ENCODE assay signal across 1 cellular context in the genomic region with DNA sequence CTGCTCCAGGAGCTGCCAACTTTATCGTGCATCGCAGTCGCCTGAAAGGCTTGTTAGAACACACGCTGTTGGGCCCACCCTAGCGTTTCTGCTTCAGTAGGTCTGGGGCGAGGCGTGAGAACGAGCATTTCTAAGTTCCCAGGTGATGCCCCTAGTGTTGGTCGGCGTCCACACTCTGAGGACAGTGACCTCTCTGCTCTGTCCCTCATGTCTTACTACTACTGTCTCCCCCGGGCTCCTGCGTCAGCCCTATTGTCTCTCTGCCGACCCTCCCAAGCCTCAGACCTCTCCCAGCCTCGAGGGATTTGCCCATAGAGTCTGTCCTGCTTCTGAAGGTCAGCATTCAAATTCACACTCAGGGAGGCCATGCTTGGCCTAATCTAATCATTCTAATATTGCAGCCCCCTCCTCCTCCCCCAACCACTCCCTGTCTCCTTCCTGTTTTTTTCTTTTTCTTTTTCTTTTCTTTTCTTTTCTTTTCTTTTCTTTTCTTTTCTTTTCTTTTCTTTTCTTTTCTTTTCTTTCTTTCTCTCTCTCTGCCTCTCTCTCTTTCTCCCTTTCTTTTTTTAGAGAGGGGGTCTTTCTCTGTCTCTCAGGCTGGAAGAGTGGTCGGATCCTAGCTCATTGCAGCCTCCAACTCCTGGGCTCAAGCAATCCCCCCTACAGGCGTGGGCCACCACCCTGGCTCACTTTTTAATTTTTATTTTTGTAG.
A peak's percentile ranks its signal among the peaks of the same experiment; 100 is the strongest.
TF ChIP-seq lines count a peak whose summit lies in the region.

No MANE protein-coding gene starts in this region.

TF ChIP-seq in HepG2, 621 proteins besides CTCF, POLR2A, EP300 and RAD21 (continued from another document and continues in another):
- TF ChIP-seq, protein P1, sequence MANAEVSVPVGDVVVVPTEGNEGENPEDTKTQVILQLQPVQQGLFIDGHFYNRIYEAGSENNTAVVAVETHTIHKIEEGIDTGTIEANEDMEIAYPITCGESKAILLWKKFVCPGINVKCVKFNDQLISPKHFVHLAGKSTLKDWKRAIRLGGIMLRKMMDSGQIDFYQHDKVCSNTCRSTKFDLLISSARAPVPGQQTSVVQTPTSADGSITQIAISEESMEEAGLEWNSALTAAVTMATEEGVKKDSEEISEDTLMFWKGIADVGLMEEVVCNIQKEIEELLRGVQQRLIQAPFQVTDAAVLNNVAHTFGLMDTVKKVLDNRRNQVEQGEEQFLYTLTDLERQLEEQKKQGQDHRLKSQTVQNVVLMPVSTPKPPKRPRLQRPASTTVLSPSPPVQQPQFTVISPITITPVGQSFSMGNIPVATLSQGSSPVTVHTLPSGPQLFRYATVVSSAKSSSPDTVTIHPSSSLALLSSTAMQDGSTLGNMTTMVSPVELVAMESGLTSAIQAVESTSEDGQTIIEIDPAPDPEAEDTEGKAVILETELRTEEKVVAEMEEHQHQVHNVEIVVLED (CRISPR knock-in tag; IDR thresholded peaks at IDR 0.05; ENCODE audit: borderline replicate concordance): no peak
- TF ChIP-seq, protein P2, sequence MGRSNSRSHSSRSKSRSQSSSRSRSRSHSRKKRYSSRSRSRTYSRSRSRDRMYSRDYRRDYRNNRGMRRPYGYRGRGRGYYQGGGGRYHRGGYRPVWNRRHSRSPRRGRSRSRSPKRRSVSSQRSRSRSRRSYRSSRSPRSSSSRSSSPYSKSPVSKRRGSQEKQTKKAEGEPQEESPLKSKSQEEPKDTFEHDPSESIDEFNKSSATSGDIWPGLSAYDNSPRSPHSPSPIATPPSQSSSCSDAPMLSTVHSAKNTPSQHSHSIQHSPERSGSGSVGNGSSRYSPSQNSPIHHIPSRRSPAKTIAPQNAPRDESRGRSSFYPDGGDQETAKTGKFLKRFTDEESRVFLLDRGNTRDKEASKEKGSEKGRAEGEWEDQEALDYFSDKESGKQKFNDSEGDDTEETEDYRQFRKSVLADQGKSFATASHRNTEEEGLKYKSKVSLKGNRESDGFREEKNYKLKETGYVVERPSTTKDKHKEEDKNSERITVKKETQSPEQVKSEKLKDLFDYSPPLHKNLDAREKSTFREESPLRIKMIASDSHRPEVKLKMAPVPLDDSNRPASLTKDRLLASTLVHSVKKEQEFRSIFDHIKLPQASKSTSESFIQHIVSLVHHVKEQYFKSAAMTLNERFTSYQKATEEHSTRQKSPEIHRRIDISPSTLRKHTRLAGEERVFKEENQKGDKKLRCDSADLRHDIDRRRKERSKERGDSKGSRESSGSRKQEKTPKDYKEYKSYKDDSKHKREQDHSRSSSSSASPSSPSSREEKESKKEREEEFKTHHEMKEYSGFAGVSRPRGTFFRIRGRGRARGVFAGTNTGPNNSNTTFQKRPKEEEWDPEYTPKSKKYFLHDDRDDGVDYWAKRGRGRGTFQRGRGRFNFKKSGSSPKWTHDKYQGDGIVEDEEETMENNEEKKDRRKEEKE (IDR thresholded peaks at IDR 0.05): no peak
- no peak for TF ChIP-seq ZNF724P (CRISPR knock-in tag; IDR thresholded peaks at IDR 0.05; ENCODE audit: borderline replicate concordance)
- TF ChIP-seq ZNF264 (CRISPR knock-in tag; IDR thresholded peaks at IDR 0.05): peak; percentile 28
- TF ChIP-seq, protein P3, sequence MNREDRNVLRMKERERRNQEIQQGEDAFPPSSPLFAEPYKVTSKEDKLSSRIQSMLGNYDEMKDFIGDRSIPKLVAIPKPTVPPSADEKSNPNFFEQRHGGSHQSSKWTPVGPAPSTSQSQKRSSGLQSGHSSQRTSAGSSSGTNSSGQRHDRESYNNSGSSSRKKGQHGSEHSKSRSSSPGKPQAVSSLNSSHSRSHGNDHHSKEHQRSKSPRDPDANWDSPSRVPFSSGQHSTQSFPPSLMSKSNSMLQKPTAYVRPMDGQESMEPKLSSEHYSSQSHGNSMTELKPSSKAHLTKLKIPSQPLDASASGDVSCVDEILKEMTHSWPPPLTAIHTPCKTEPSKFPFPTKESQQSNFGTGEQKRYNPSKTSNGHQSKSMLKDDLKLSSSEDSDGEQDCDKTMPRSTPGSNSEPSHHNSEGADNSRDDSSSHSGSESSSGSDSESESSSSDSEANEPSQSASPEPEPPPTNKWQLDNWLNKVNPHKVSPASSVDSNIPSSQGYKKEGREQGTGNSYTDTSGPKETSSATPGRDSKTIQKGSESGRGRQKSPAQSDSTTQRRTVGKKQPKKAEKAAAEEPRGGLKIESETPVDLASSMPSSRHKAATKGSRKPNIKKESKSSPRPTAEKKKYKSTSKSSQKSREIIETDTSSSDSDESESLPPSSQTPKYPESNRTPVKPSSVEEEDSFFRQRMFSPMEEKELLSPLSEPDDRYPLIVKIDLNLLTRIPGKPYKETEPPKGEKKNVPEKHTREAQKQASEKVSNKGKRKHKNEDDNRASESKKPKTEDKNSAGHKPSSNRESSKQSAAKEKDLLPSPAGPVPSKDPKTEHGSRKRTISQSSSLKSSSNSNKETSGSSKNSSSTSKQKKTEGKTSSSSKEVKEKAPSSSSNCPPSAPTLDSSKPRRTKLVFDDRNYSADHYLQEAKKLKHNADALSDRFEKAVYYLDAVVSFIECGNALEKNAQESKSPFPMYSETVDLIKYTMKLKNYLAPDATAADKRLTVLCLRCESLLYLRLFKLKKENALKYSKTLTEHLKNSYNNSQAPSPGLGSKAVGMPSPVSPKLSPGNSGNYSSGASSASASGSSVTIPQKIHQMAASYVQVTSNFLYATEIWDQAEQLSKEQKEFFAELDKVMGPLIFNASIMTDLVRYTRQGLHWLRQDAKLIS (CRISPR knock-in tag; IDR thresholded peaks at IDR 0.05): no peak
- no peak for TF ChIP-seq ZNF652 (CRISPR knock-in tag; IDR thresholded peaks at IDR 0.05; ENCODE audit: borderline replicate concordance, low read depth)
- TF ChIP-seq FOXA1 (IDR thresholded peaks at IDR 0.05): no peak
- no peak for TF ChIP-seq FOXA1 (CRISPR knock-in tag; IDR thresholded peaks at IDR 0.05)
- TF ChIP-seq CSRNP2 (CRISPR knock-in tag; conservative IDR thresholded peaks at IDR 0.05; ENCODE audit: low read depth): no peak
- TF ChIP-seq ZNF33B (CRISPR knock-in tag; IDR thresholded peaks at IDR 0.05): no peak
- TF ChIP-seq ZNF142 (CRISPR knock-in tag; IDR thresholded peaks at IDR 0.05): no peak
- TF ChIP-seq, protein P4, sequence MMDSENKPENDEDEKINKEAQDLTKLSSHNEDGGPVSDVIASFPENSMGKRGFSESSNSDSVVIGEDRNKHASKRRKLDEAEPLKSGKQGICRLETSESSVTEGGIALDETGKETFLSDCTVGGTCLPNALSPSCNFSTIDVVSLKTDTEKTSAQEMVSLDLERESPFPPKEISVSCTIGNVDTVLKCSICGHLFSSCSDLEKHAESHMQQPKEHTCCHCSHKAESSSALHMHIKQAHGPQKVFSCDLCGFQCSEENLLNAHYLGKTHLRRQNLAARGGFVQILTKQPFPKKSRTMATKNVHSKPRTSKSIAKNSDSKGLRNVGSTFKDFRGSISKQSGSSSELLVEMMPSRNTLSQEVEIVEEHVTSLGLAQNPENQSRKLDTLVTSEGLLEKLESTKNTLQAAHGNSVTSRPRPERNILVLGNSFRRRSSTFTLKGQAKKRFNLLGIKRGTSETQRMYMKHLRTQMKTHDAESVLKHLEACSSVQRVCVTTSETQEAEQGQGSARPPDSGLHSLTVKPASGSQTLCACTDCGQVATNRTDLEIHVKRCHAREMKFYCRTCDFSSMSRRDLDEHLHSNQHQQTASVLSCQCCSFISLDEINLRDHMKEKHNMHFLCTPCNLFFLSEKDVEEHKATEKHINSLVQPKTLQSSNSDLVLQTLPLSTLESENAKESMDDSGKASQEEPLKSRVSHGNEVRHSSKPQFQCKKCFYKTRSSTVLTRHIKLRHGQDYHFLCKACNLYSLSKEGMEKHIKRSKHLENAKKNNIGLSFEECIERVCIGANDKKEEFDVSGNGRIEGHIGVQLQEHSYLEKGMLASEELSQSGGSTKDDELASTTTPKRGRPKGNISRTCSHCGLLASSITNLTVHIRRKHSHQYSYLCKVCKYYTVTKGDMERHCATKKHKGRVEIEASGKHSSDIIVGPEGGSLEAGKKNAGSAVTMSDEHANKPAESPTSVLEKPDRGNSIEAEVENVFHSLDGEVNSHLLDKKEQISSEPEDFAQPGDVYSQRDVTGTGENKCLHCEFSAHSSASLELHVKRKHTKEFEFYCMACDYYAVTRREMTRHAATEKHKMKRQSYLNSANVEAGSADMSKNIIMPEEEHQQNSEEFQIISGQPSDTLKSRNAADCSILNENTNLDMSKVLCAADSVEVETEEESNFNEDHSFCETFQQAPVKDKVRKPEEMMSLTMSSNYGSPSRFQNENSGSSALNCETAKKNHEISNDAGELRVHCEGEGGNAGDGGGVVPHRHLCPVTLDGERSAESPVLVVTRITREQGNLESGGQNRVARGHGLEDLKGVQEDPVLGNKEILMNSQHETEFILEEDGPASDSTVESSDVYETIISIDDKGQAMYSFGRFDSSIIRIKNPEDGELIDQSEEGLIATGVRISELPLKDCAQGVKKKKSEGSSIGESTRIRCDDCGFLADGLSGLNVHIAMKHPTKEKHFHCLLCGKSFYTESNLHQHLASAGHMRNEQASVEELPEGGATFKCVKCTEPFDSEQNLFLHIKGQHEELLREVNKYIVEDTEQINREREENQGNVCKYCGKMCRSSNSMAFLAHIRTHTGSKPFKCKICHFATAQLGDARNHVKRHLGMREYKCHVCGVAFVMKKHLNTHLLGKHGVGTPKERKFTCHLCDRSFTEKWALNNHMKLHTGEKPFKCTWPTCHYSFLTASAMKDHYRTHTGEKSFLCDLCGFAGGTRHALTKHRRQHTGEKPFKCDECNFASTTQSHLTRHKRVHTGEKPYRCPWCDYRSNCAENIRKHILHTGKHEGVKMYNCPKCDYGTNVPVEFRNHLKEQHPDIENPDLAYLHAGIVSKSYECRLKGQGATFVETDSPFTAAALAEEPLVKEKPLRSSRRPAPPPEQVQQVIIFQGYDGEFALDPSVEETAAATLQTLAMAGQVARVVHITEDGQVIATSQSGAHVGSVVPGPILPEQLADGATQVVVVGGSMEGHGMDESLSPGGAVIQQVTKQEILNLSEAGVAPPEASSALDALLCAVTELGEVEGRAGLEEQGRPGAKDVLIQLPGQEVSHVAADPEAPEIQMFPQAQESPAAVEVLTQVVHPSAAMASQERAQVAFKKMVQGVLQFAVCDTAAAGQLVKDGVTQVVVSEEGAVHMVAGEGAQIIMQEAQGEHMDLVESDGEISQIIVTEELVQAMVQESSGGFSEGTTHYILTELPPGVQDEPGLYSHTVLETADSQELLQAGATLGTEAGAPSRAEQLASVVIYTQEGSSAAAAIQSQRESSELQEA (CRISPR knock-in tag; IDR thresholded peaks at IDR 0.05; ENCODE audit: not compliant biosample characterization): no peak
- TF ChIP-seq EZH2 (conservative IDR thresholded peaks at IDR 0.05; ENCODE audit: low read depth, low read length): no peak
- TF ChIP-seq ARHGAP35 (CRISPR knock-in tag; IDR thresholded peaks at IDR 0.05; ENCODE audit: borderline replicate concordance): 0 out of 2 replicates have a peak, but pooled peaks have one; percentile 14
- TF ChIP-seq ZMYM4 (CRISPR knock-in tag; IDR thresholded peaks at IDR 0.05): no peak
- no peak for TF ChIP-seq ADNP (CRISPR knock-in tag; IDR thresholded peaks at IDR 0.05)
- TF ChIP-seq ZFP41 (CRISPR knock-in tag; IDR thresholded peaks at IDR 0.05; ENCODE audit: borderline replicate concordance): no peak
- TF ChIP-seq KMT2B (CRISPR knock-in tag; IDR thresholded peaks at IDR 0.05): no peak
